In the genomic region with DNA sequence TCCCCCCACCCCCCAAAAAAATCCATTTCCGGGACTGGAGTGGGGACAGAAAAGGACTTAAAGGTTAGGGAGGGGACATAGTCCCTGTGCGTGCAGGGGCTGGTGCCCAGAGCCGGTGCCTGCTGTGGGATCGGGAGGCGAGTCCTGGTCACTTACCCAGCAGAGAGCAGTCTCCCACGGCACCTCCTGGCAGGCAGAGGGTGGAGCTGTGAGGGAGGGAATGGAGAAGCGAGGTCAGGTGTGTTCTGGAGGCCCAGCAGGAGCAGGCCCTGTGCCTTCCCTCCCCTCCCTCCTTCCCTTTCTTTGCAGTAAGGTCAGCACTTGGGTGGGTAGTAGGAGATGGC, we compare ENCODE assay signal across 17 cellular contexts. TPM values are rescaled to one million over a fixed set of nuclear protein-coding genes. Genes with fewer than 3 reads are reported as not detected.
A peak's percentile ranks its signal among the peaks of the same experiment; 100 is the strongest.
DNase-seq lines count a peak whose midpoint lies in the region; ATAC-seq and TF ChIP-seq lines count a peak whose summit lies in the region.
"Had no signal": no experiment of that assay in that cellular context is flagged by ENCODE, and none has a peak within 500 bp of the region (broad histone marks: within the 10 kb centered on the region; RNA-seq: fewer than 3 reads in every experiment).

No MANE protein-coding gene starts in this region.

- H3K4me3 Mint-ChIP-seq in endodermal cell, result no peak overlapping the region
- H3K4me3 Mint-ChIP-seq: GM23338 had no signal

- peaks cover 11% of the 10 kb centered on the region for H3K27me3 Mint-ChIP-seq in endodermal cell (ENCODE audit: insufficient read depth)

- no peaks in the 10 kb centered on the region for H3K36me3 Mint-ChIP-seq in endodermal cell (ENCODE audit: low read depth)

- peak; percentile 31 for TF ChIP-seq POLR2A in right lobe of liver (IDR thresholded peaks at IDR 0.05)

- no peak overlapping the region for H3K9ac ChIP-seq in endodermal cell (ENCODE audit: extremely low read depth, low read length, poor library complexity, severe bottlenecking)

- H3K4me1 Mint-ChIP-seq in endodermal cell, result peaks cover 4% of the 10 kb centered on the region

- no peaks in the 10 kb centered on the region for H3K9me3 Mint-ChIP-seq in endodermal cell
- H3K9me3 Mint-ChIP-seq: GM23338 had no signal

- H3K4me3 ChIP-seq in heart right ventricle (no peak overlapping the region), endodermal cell (ENCODE audit: low read length) (no peak overlapping the region), right lobe of liver (peak overlapping the region in 2 of 3 donors; percentile 19 to 33)
- H3K4me3 ChIP-seq: GM23338, K562 had no signal

- TF ChIP-seq CTCF in heart right ventricle (IDR thresholded peaks at IDR 0.05) (no peak), endodermal cell (conservative IDR thresholded peaks at IDR 0.05) (no peak), right lobe of liver (IDR thresholded peaks at IDR 0.05) (no peak)

- DNase-seq in Right ventricle myocardium superior, result peak; percentile 33
- no peak for DNase-seq in heart right ventricle
- DNase-seq in endodermal cell, result peak; percentile 59
- DNase-seq in right lobe of liver, result no peak
- no peak for DNase-seq in NCI-H2227 treated with DMSO at 0.1 percent for 48 hours (lab: John Stamatoyannopoulos, UW)
- DNase-seq in stimulated activated CD4-positive, alpha-beta T cell treated with anti-CD3 and anti-CD28 coated beads, Interleukin-1b, Interleukin-23, amount 100 ng/mL, for 48 hours, result no peak
- DNase-seq: DMS79, NCI-H1436 treated with DMSO at 0.1 percent for 48 hours, NCI-H2081 treated with DMSO at 0.1 percent for 48 hours, NCI-H226, NCI-H69 had no signal

- intact Hi-C loops in Right ventricle myocardium superior (cut with DNase I), result no loop called here
- intact Hi-C loops in heart right ventricle (cut with DNase I), result no loop called here
- intact Hi-C loops in right lobe of liver (cut with DNase I), result no loop called here

- no peak overlapping the region for H3K27ac Mint-ChIP-seq in endodermal cell
- H3K27ac Mint-ChIP-seq: GM23338 had no signal

- no peaks in the 10 kb centered on the region for H3K9me3 ChIP-seq in heart right ventricle
- H3K9me3 ChIP-seq in endodermal cell (ENCODE audit: control insufficient read depth, low read length), result no peaks in the 10 kb centered on the region
- H3K9me3 ChIP-seq in right lobe of liver, result no peaks in the 10 kb centered on the region

- H3K4me1 ChIP-seq in heart right ventricle, result peaks cover 10 to 84% (median 38%) of the 10 kb centered on the region in 9 donors
- H3K4me1 ChIP-seq in endodermal cell (ENCODE audit: control insufficient read depth, insufficient read depth, low read length), result no peaks in the 10 kb centered on the region
- peaks cover 0 to 57% (median 20%) of the 10 kb centered on the region in 4 donors for H3K4me1 ChIP-seq in right lobe of liver

- H3K27me3 ChIP-seq in heart right ventricle (no peaks in the 10 kb centered on the region), endodermal cell (ENCODE audit: control insufficient read depth, insufficient read depth, low read length, poor library complexity, severe bottlenecking) (peaks cover 5% of the 10 kb centered on the region), right lobe of liver (no peaks in the 10 kb centered on the region)

- H3K36me3 ChIP-seq in heart right ventricle (peaks cover 0 to 89% (median 0%) of the 10 kb centered on the region in 9 donors), endodermal cell (ENCODE audit: control insufficient read depth, insufficient read depth, low read length) (no peaks in the 10 kb centered on the region), right lobe of liver (peaks cover 0 to 10% (median 0%) of the 10 kb centered on the region in 4 donors)

- ATAC-seq in Right ventricle myocardium superior (ENCODE audit: poor library complexity), result no peak
- ATAC-seq in heart right ventricle, result no peak
- peak; percentile 8 to 38 (median 31) for ATAC-seq in right lobe of liver
- no peak for ATAC-seq in HG03378 (IDR thresholded peaks at IDR 0.05; ENCODE audit: unreplicated experiment)
- ATAC-seq in GM19328 (IDR thresholded peaks at IDR 0.05; ENCODE audit: unreplicated experiment), result no peak
- ATAC-seq: GM23338, K562, Panc1 had no signal

- WGBS in heart right ventricle, 2 donors, result 64 to 85% methylated on average over 7 of the region's 7 CpGs
- 77 to 82% methylated on average over 4 to 7 of the region's 7 CpGs for WGBS in endodermal cell (ENCODE audit: insufficient coverage in 1 of 2, insufficient read length in 1 of 2), 2 experiments
- WGBS in right lobe of liver (ENCODE audit: insufficient coverage, low coverage, low lambda C conversion rate, missing lambda C conversion rate), result 2% methylated on average over 6 of the region's 7 CpGs

- H3K27ac ChIP-seq in heart right ventricle (peak overlapping the region in 2 of 10 donors; percentile 2 to 28), endodermal cell (ENCODE audit: low read depth, low read length) (no peak overlapping the region), right lobe of liver (peak overlapping the region; percentile 84 to 96 (median 96))

RNA-seq across cellular contexts. Expression of a gene that starts 28.4 kb away (rescaled TPM):
- total RNA-seq in Right ventricle myocardium superior (19.3 TPM), heart right ventricle (10 to 100 TPM; 19.9 to 36.9 (median 24.7) TPM), endodermal cell (10 to 100 TPM in 1 of 2 donors, 1 to 10 TPM in 1; 9.4 to 11.1 TPM), right lobe of liver (10 to 100 TPM in 5 of 6 experiments, 1 to 10 TPM in 1; 9.7 to 16.0 (median 14.8) TPM)
- polyA plus RNA-seq in heart right ventricle, result 10 to 100 TPM; 14.3 to 59.8 TPM
- 9.9 TPM for polyA plus RNA-seq in endodermal cell (2013, experiment 1 of 2)
- 9.9 TPM for polyA plus RNA-seq in endodermal cell (2013, experiment 2 of 2)

RNA-seq across cellular contexts. Expression of a gene that starts 37.0 kb away (rescaled TPM):
- total RNA-seq in Right ventricle myocardium superior, result 0.43 TPM
- 1 to 10 TPM in 1 of 10 donors, under 1 TPM in 8, not detected in 1; 0.28 to 1.1 (median 0.50) TPM for total RNA-seq in heart right ventricle
- polyA plus RNA-seq in heart right ventricle, result under 1 TPM; 0.13 to 0.66 TPM
- total RNA-seq in endodermal cell, result under 1 TPM in 1 of 2 donors, not detected in 1; 0.18 TPM
- polyA plus RNA-seq in endodermal cell (2013, experiment 1 of 2), result 0.71 TPM
- not detected for polyA plus RNA-seq in endodermal cell (2013, experiment 2 of 2)
- under 1 TPM in 5 of 6 experiments, not detected in 1; 0.34 to 0.84 (median 0.55) TPM for total RNA-seq in right lobe of liver
- total RNA-seq: A673, GM23338, K562 had no signal
- polyA plus RNA-seq: GM23338, K562 had no signal

Comparison
In these comparisons a context has a peak if more than half of its experiments do, and no peak if none do; other contexts are left out.
1. DNase-seq: peak in Right ventricle myocardium superior (single experiment) and endodermal cell (single experiment); none in heart right ventricle (0 of 2), right lobe of liver (0 of 3), NCI-H2227 treated with DMSO at 0.1 percent for 48 hours (single experiment) and stimulated activated CD4-positive, alpha-beta T cell treated with anti-CD3 and anti-CD28 coated beads, Interleukin-1b, Interleukin-23, amount 100 ng/mL, for 48 hours (single experiment).
2. ATAC-seq: peak in right lobe of liver (4 of 4); none in Right ventricle myocardium superior (single experiment), heart right ventricle (0 of 8), HG03378 (single experiment) and GM19328 (single experiment).
3. H3K4me3 ChIP-seq: peak in right lobe of liver (2 of 3); none in heart right ventricle (0 of 10) and endodermal cell (single experiment).